In genomic region chr1:202221911-202222909, GRCh38 we compare ENCODE assay signal across 1 cellular context.
TF ChIP-seq lines count a peak whose summit lies in the region.

No MANE protein-coding gene starts in this region.

TF ChIP-seq in HepG2, 621 proteins besides CTCF, POLR2A, EP300 and RAD21 (continued from another document):
- TF ChIP-seq, protein P1, sequence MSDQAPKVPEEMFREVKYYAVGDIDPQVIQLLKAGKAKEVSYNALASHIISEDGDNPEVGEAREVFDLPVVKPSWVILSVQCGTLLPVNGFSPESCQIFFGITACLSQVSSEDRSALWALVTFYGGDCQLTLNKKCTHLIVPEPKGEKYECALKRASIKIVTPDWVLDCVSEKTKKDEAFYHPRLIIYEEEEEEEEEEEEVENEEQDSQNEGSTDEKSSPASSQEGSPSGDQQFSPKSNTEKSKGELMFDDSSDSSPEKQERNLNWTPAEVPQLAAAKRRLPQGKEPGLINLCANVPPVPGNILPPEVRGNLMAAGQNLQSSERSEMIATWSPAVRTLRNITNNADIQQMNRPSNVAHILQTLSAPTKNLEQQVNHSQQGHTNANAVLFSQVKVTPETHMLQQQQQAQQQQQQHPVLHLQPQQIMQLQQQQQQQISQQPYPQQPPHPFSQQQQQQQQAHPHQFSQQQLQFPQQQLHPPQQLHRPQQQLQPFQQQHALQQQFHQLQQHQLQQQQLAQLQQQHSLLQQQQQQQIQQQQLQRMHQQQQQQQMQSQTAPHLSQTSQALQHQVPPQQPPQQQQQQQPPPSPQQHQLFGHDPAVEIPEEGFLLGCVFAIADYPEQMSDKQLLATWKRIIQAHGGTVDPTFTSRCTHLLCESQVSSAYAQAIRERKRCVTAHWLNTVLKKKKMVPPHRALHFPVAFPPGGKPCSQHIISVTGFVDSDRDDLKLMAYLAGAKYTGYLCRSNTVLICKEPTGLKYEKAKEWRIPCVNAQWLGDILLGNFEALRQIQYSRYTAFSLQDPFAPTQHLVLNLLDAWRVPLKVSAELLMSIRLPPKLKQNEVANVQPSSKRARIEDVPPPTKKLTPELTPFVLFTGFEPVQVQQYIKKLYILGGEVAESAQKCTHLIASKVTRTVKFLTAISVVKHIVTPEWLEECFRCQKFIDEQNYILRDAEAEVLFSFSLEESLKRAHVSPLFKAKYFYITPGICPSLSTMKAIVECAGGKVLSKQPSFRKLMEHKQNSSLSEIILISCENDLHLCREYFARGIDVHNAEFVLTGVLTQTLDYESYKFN (CRISPR knock-in tag; conservative IDR thresholded peaks at IDR 0.05), result 0 out of 2 replicates have a peak, but pooled peaks have one; percentile 16
- no peak for TF ChIP-seq SMAD9 (CRISPR knock-in tag; IDR thresholded peaks at IDR 0.05)
- peak; percentile 61; the same call in 1 of the 2 replicates for TF ChIP-seq ZNF263 (CRISPR knock-in tag; IDR thresholded peaks at IDR 0.05)
- no peak for TF ChIP-seq ZFP82 (CRISPR knock-in tag; IDR thresholded peaks at IDR 0.05; ENCODE audit: borderline replicate concordance)
- peak; percentile 35; the same call in 1 of the 2 replicates for TF ChIP-seq TCF7 (IDR thresholded peaks at IDR 0.05; ENCODE audit: low read depth)
